ENCODE assay signal across 1 cellular context in the genomic region with DNA sequence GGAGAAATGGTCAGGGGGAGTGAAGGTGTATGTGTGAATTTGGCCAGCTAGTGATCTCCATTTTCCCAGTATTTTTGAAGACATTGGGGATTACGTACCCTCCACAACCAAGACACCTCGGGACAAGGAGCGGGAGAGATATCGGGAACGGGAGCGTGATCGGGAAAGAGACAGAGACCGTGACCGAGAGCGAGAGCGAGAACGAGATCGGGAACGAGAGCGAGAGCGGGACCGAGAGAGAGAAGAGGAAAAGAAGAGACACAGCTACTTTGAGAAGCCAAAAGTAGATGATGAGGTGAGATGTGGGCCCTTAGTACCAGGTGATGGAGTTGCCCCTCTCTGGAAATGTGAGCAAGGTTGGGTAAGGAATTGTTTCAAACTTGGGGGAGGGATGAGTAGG.
TF ChIP-seq lines count a peak whose summit lies in the region.

No MANE protein-coding gene starts in this region.

TF ChIP-seq in HEK293, 187 proteins besides CTCF, POLR2A, EP300 and RAD21:
- TF ChIP-seq BCL11A (tag by site-specific recombination; IDR thresholded peaks at IDR 0.05; ENCODE audit: low read depth) (no peak), ZNF596 (tag by site-specific recombination; IDR thresholded peaks at IDR 0.05) (peak; percentile 60), MYNN (tag by site-specific recombination; IDR thresholded peaks at IDR 0.05; ENCODE audit: borderline replicate concordance) (no peak), KLF10 (tag by site-specific recombination; IDR thresholded peaks at IDR 0.05) (no peak), ZNF341 (tag by site-specific recombination; IDR thresholded peaks at IDR 0.05; ENCODE audit: low read depth) (no peak), PRDM1 (tag by site-specific recombination; IDR thresholded peaks at IDR 0.05) (0 out of 2 replicates have a peak, but pooled peaks have one; percentile 52), ZNF174 (tag by site-specific recombination; IDR thresholded peaks at IDR 0.05) (no peak), GFI1B (tag by site-specific recombination; IDR thresholded peaks at IDR 0.05) (no peak), SCRT1 (tag by site-specific recombination; IDR thresholded peaks at IDR 0.05; ENCODE audit: borderline replicate concordance) (no peak)
- TF ChIP-seq, protein P1, sequence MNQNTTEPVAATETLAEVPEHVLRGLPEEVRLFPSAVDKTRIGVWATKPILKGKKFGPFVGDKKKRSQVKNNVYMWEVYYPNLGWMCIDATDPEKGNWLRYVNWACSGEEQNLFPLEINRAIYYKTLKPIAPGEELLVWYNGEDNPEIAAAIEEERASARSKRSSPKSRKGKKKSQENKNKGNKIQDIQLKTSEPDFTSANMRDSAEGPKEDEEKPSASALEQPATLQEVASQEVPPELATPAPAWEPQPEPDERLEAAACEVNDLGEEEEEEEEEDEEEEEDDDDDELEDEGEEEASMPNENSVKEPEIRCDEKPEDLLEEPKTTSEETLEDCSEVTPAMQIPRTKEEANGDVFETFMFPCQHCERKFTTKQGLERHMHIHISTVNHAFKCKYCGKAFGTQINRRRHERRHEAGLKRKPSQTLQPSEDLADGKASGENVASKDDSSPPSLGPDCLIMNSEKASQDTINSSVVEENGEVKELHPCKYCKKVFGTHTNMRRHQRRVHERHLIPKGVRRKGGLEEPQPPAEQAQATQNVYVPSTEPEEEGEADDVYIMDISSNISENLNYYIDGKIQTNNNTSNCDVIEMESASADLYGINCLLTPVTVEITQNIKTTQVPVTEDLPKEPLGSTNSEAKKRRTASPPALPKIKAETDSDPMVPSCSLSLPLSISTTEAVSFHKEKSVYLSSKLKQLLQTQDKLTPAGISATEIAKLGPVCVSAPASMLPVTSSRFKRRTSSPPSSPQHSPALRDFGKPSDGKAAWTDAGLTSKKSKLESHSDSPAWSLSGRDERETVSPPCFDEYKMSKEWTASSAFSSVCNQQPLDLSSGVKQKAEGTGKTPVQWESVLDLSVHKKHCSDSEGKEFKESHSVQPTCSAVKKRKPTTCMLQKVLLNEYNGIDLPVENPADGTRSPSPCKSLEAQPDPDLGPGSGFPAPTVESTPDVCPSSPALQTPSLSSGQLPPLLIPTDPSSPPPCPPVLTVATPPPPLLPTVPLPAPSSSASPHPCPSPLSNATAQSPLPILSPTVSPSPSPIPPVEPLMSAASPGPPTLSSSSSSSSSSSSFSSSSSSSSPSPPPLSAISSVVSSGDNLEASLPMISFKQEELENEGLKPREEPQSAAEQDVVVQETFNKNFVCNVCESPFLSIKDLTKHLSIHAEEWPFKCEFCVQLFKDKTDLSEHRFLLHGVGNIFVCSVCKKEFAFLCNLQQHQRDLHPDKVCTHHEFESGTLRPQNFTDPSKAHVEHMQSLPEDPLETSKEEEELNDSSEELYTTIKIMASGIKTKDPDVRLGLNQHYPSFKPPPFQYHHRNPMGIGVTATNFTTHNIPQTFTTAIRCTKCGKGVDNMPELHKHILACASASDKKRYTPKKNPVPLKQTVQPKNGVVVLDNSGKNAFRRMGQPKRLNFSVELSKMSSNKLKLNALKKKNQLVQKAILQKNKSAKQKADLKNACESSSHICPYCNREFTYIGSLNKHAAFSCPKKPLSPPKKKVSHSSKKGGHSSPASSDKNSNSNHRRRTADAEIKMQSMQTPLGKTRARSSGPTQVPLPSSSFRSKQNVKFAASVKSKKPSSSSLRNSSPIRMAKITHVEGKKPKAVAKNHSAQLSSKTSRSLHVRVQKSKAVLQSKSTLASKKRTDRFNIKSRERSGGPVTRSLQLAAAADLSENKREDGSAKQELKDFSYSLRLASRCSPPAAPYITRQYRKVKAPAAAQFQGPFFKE (tag by site-specific recombination; IDR thresholded peaks at IDR 0.05; ENCODE audit: borderline replicate concordance): no peak
